Comparison of ENCODE assay signal across 10 cellular contexts in the genomic region with DNA sequence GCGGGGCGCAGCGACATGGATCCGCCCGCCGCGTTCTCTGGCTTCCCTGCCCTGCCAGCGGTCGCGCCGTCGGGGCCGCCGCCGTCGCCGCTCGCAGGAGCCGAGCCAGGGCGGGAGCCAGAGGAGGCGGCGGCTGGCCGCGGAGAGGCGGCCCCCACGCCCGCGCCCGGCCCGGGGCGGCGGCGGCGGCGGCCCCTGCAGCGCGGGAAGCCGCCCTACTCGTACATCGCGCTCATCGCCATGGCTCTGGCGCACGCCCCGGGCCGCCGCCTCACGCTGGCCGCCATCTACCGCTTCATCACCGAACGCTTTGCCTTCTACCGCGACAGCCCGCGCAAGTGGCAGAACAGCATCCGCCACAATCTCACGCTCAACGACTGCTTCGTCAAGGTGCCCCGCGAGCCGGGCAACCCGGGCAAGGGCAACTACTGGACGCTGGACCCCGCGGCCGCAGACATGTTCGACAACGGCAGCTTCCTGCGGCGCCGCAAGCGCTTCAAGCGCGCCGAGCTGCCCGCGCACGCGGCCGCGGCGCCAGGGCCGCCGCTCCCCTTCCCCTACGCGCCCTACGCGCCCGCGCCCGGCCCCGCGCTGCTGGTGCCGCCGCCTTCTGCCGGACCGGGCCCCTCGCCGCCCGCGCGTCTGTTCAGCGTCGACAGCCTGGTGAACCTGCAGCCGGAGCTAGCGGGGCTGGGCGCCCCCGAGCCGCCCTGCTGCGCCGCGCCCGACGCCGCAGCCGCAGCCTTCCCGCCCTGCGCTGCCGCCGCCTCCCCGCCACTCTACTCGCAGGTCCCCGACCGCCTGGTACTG. TPM values are rescaled to one million over a fixed set of nuclear protein-coding genes. Genes with fewer than 3 reads are reported as not detected.
A peak's percentile ranks its signal among the peaks of the same experiment; 100 is the strongest.
DNase-seq lines count a peak whose midpoint lies in the region; TF ChIP-seq lines count a peak whose summit lies in the region.
"Had no signal": no experiment of that assay in that cellular context is flagged by ENCODE, and none has a peak within 500 bp of the region (broad histone marks: within the 10 kb centered on the region; RNA-seq: fewer than 3 reads in every experiment).

No MANE protein-coding gene starts in this region.

- 1% methylated on average over 42 to 82 of the region's 126 CpGs for WGBS in testis, 2 donors

- H3K36me3 ChIP-seq in testis (ENCODE audit: low read depth, missing control alignments), result no peaks in the 10 kb centered on the region

- H3K4me3 ChIP-seq in astrocyte of the cerebellum (ENCODE audit: low read depth, low read length) (peak overlapping the region; percentile 10), testis (peak overlapping the region in 1 of 2 donors; percentile 31)

- TF ChIP-seq CTCF in astrocyte of the cerebellum (IDR thresholded peaks at IDR 0.05; ENCODE audit: low read depth, low read length, missing control alignments) (no peak), testis (IDR thresholded peaks at IDR 0.05) (no peak)

- intact Hi-C loops in posterior vena cava (cut with DNase I) (no loop called here), testis (cut with DNase I; ENCODE audit: low total_unique reads) (loop anchor here (10.0 kb wide), 1 partner anchor 232 kb away; no protein-coding TSS in a partner anchor)

- H3K4me1 ChIP-seq in testis, result no peaks in the 10 kb centered on the region

- H3K9me3 ChIP-seq in testis, result no peaks in the 10 kb centered on the region

- H3K27ac ChIP-seq in testis, result no peak overlapping the region

- DNase-seq in stimulated activated CD4-positive, alpha-beta T cell treated with anti-CD3 and anti-CD28 coated beads, Interleukin-15, amount 100 ng/mL, for 24 hours, result peak; percentile 31
- DNase-seq in stimulated activated CD4-positive, alpha-beta T cell treated with anti-CD3 and anti-CD28 coated beads, Interleukin-4, amount 100 ng/mL, for 24 hours, result no peak
- DNase-seq in astrocyte of the cerebellum (ENCODE audit: low read depth), result no peak
- peak; percentile 65 for DNase-seq in left kidney (ENCODE audit: low read depth, low spot score)
- DNase-seq in superior temporal gyrus (ENCODE audit: extremely low spot score), result no peak
- no peak for DNase-seq in posterior vena cava (ENCODE audit: low spot score)
- DNase-seq in testis, result no peak
- no peak for DNase-seq in stimulated activated CD4-positive, alpha-beta T cell treated with anti-CD3 and anti-CD28 coated beads, Interleukin-1b, Interleukin-23, amount 100 ng/mL, for 48 hours
- DNase-seq: Karpas-422 had no signal

- in situ Hi-C loops in astrocyte of the cerebellum (cut with HindIII; ENCODE audit: low sequenced_read_pairs), result no loop called here

- TF ChIP-seq POLR2A in testis (IDR thresholded peaks at IDR 0.05), result no peak

- no peaks in the 10 kb centered on the region for H3K27me3 ChIP-seq in testis

RNA-seq across cellular contexts. Expression of gene FOXE3, which starts 0.4 kb away (rescaled TPM):
- total RNA-seq in posterior vena cava, result under 1 TPM in 1 of 2 donors, not detected in 1; 0.10 TPM
- 1 to 10 TPM in 1 of 2 donors, under 1 TPM in 1; 0.63 to 1.4 TPM for total RNA-seq in testis
- 1.2 TPM for polyA plus RNA-seq in testis (ENCODE audit: insufficient read depth, low read depth, low replicate concordance)
- total RNA-seq: pulmonary artery endothelial cell had no signal

RNA-seq across cellular contexts. Expression of gene FOXD2, which starts 21.3 kb away (rescaled TPM):
- total RNA-seq in posterior vena cava (under 1 TPM; 0.19 to 0.37 TPM), testis (1 to 10 TPM in 1 of 2 donors, under 1 TPM in 1; 0.99 to 1.3 TPM)
- 0.26 TPM for polyA plus RNA-seq in testis (ENCODE audit: insufficient read depth, low read depth, low replicate concordance)

Comparison
In these comparisons a context has a peak if more than half of its experiments do, and no peak if none do; other contexts are left out.
1. DNase-seq: peak in stimulated activated CD4-positive, alpha-beta T cell treated with anti-CD3 and anti-CD28 coated beads, Interleukin-15, amount 100 ng/mL, for 24 hours (single experiment) and left kidney (single experiment); none in stimulated activated CD4-positive, alpha-beta T cell treated with anti-CD3 and anti-CD28 coated beads, Interleukin-4, amount 100 ng/mL, for 24 hours (single experiment), astrocyte of the cerebellum (single experiment), superior temporal gyrus (single experiment), posterior vena cava (single experiment), testis (single experiment) and stimulated activated CD4-positive, alpha-beta T cell treated with anti-CD3 and anti-CD28 coated beads, Interleukin-1b, Interleukin-23, amount 100 ng/mL, for 48 hours (single experiment).